13 cellular contexts compared by ENCODE assay signal in genomic region chr1:163165119-163165518, GRCh38. TPM values are rescaled to one million over a fixed set of nuclear protein-coding genes. Genes with fewer than 3 reads are reported as not detected.
DNase-seq lines count a peak whose midpoint lies in the region; TF ChIP-seq lines count a peak whose summit lies in the region.
"Had no signal": no experiment of that assay in that cellular context is flagged by ENCODE, and none has a peak within 500 bp of the region (broad histone marks: within the 10 kb centered on the region; RNA-seq: fewer than 3 reads in every experiment).

No MANE protein-coding gene starts in this region.

- H3K9me3 Mint-ChIP-seq in HFFc6 (no peaks in the 10 kb centered on the region), mesothelial cell of epicardium (no peaks in the 10 kb centered on the region)
- no peaks in the 10 kb centered on the region for H3K9me3 Mint-ChIP-seq in activated CD4-positive, alpha-beta T cell treated with anti-CD3 and anti-CD28 coated beads, Interleukin-2, amount 10 ng/mL, durations not matched to agents 24 days and 14 days

- no peaks in the 10 kb centered on the region for H3K27me3 ChIP-seq in ascending aorta
- no peaks in the 10 kb centered on the region for H3K27me3 ChIP-seq in tibial artery
- H3K27me3 ChIP-seq: BE2C had no signal

- H3K27ac Mint-ChIP-seq in HFFc6 (peak overlapping the region; percentile 58; the same call in 1 of the 2 replicates), mesothelial cell of epicardium (peak overlapping the region; percentile 65)
- H3K27ac Mint-ChIP-seq in activated CD4-positive, alpha-beta T cell treated with anti-CD3 and anti-CD28 coated beads, Interleukin-2, amount 10 ng/mL, durations not matched to agents 24 days and 14 days, result no peak overlapping the region
- H3K27ac Mint-ChIP-seq: CD4-positive, alpha-beta memory T cell had no signal

- H3K4me1 Mint-ChIP-seq in HFFc6 (ENCODE audit: low read depth) (peaks cover 94% of the 10 kb centered on the region), mesothelial cell of epicardium (peaks cover 36% of the 10 kb centered on the region)
- no peaks in the 10 kb centered on the region for H3K4me1 Mint-ChIP-seq in activated CD4-positive, alpha-beta T cell treated with anti-CD3 and anti-CD28 coated beads, Interleukin-2, amount 10 ng/mL, durations not matched to agents 24 days and 14 days
- H3K4me1 Mint-ChIP-seq: CD4-positive, alpha-beta memory T cell had no signal

- no peak overlapping the region for H3K4me3 ChIP-seq in ascending aorta
- H3K4me3 ChIP-seq in tibial artery, result no peak overlapping the region

- H3K36me3 ChIP-seq in ascending aorta, result peaks cover 8 to 10% of the 10 kb centered on the region in 2 donors
- H3K36me3 ChIP-seq in tibial artery, result peaks cover 0 to 16% (median 9%) of the 10 kb centered on the region in 3 donors

- H3K4me3 Mint-ChIP-seq in HFFc6, result no peak overlapping the region
- no peak overlapping the region for H3K4me3 Mint-ChIP-seq in mesothelial cell of epicardium
- H3K4me3 Mint-ChIP-seq in activated CD4-positive, alpha-beta T cell treated with anti-CD3 and anti-CD28 coated beads, Interleukin-2, amount 10 ng/mL, durations not matched to agents 24 days and 14 days, result no peak overlapping the region
- H3K4me3 Mint-ChIP-seq: CD4-positive, alpha-beta memory T cell had no signal

- H3K27me3 Mint-ChIP-seq in HFFc6 (ENCODE audit: insufficient read depth) (no peaks in the 10 kb centered on the region), mesothelial cell of epicardium (ENCODE audit: low read depth) (no peaks in the 10 kb centered on the region)
- no peaks in the 10 kb centered on the region for H3K27me3 Mint-ChIP-seq in activated CD4-positive, alpha-beta T cell treated with anti-CD3 and anti-CD28 coated beads, Interleukin-2, amount 10 ng/mL, durations not matched to agents 24 days and 14 days

- intact Hi-C loops in ascending aorta (cut with DNase I) (no loop called here), tibial artery (cut with DNase I; ENCODE audit: low total_unique reads) (no loop called here)
- intact Hi-C loops in activated CD4-positive, alpha-beta T cell treated with anti-CD3 and anti-CD28 coated beads, Interleukin-2, amount 10 ng/mL, durations not matched to agents 24 days and 14 days (cut with micrococcal nuclease), result no loop called here

- TF ChIP-seq CTCF in HFFc6 (IDR thresholded peaks at IDR 0.05) (no peak), ascending aorta (IDR thresholded peaks at IDR 0.05) (no peak), mesothelial cell of epicardium (IDR thresholded peaks at IDR 0.05; ENCODE audit: unreplicated experiment) (no peak), tibial artery (IDR thresholded peaks at IDR 0.05) (no peak)

- peaks cover 8 to 70% of the 10 kb centered on the region in 2 donors for H3K4me1 ChIP-seq in ascending aorta
- H3K4me1 ChIP-seq in tibial artery, result peaks cover 0 to 89% (median 56%) of the 10 kb centered on the region in 4 donors

- peak overlapping the region; percentile 68 to 77 for H3K27ac ChIP-seq in ascending aorta
- peak overlapping the region; percentile 60 to 63 for H3K27ac ChIP-seq in tibial artery
- H3K27ac ChIP-seq: C4-2B had no signal

- H3K36me3 Mint-ChIP-seq in HFFc6 (ENCODE audit: low read depth) (no peaks in the 10 kb centered on the region), mesothelial cell of epicardium (peaks cover 23% of the 10 kb centered on the region)
- no peaks in the 10 kb centered on the region for H3K36me3 Mint-ChIP-seq in activated CD4-positive, alpha-beta T cell treated with anti-CD3 and anti-CD28 coated beads, Interleukin-2, amount 10 ng/mL, durations not matched to agents 24 days and 14 days (ENCODE audit: low read depth)

- H3K9me3 ChIP-seq in ascending aorta (no peaks in the 10 kb centered on the region), tibial artery (no peaks in the 10 kb centered on the region)
- H3K9me3 ChIP-seq: BE2C had no signal

- no peak for DNase-seq in HFFc6
- DNase-seq in ascending aorta (ENCODE audit: low spot score in 2 of 2), result no peak
- no peak for DNase-seq in mesothelial cell of epicardium (ENCODE audit: low spot score in 2 of 2, unreplicated experiment in 2 of 2)
- DNase-seq in tibial artery, result no peak
- no peak for DNase-seq in DMS 273 (lab: John Stamatoyannopoulos, UW; ENCODE audit: unreplicated experiment)
- DNase-seq in NCI-H446 (lab: John Stamatoyannopoulos, UW), result no peak
- DNase-seq in activated CD4-positive, alpha-beta T cell treated with anti-CD3 and anti-CD28 coated beads, Interleukin-2, amount 10 ng/mL, durations not matched to agents 24 days and 14 days, result no peak
- DNase-seq: BE2C; CD4-positive, alpha-beta memory T cell; DMS153; DMS79 treated with DMSO at 0.1 percent for 48 hours; EL had no signal

RNA-seq across cellular contexts. Expression of gene RGS5, which starts 37.6 kb away (rescaled TPM):
- total RNA-seq in HFFc6 (2021; fragmentation: NEBNext Ultra II Directional; extraction: Animal tissue kit (Norgen Biotek cat#: 25700)), result 1 to 10 TPM; 3.2 to 7.8 (median 4.6) TPM
- 732 TPM for total RNA-seq in ascending aorta
- 209 to 263 TPM (median 218 TPM) in 3 replicates for total RNA-seq in mesothelial cell of epicardium
- 0.95 and 2.8 TPM in 2 replicates for total RNA-seq in activated CD4-positive, alpha-beta T cell treated with anti-CD3 and anti-CD28 coated beads, Interleukin-2, amount 10 ng/mL, durations not matched to agents 24 days and 14 days

Comparison
In these comparisons a context has a peak if more than half of its experiments do, and no peak if none do; other contexts are left out.
1. RNA of gene RGS5, which starts 37.6 kb away (total RNA-seq): 732 TPM in ascending aorta (single experiment) and 209 to 263 TPM in mesothelial cell of epicardium; 3.2 to 7.8 TPM in HFFc6 and 0.95 to 2.8 TPM in activated CD4-positive, alpha-beta T cell treated with anti-CD3 and anti-CD28 coated beads, Interleukin-2, amount 10 ng/mL, durations not matched to agents 24 days and 14 days; every median in the first group is over 10 times any median in the second.